In the genomic region with DNA sequence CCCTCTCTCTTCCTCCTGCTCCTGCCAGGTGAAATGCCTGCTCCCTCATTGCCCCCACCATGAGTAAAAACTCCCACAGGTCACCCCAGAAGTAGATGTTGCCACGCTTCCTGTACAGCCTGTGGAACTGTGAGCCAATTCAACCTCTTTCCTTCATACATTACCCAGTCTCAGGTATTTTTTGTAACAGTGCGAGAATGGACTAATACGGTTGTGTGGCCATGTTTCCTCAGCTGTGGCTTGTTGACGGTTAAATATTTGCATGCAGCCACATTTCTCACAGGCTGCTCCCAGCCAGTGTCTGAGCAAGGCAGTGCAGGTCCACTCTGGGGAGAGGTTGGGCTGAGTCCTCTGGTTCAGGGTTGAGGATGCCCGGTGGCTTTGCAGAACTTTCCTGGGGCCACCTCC, we compare ENCODE assay signal across 12 cellular contexts. TPM values are rescaled to one million over a fixed set of nuclear protein-coding genes. Genes with fewer than 3 reads are reported as not detected.
DNase-seq lines count a peak whose midpoint lies in the region; ATAC-seq, FAIRE-seq and TF ChIP-seq lines count a peak whose summit lies in the region.
"Had no signal": no experiment of that assay in that cellular context is flagged by ENCODE, and none has a peak within 500 bp of the region (broad histone marks: within the 10 kb centered on the region; RNA-seq: fewer than 3 reads in every experiment).

No MANE protein-coding gene starts in this region.

- H3K9me3 ChIP-seq in ovary, result no peaks in the 10 kb centered on the region

- H3K27me3 Mint-ChIP-seq in chondrocyte (ENCODE audit: low read depth), result no peaks in the 10 kb centered on the region

- H3K27ac Mint-ChIP-seq in chondrocyte (ENCODE audit: unreplicated experiment), result no peak overlapping the region

- no peak overlapping the region for H3K4me3 ChIP-seq in ovary
- H3K4me3 ChIP-seq: cardiac muscle cell had no signal

- H3K36me3 Mint-ChIP-seq in chondrocyte (ENCODE audit: low read depth), result no peaks in the 10 kb centered on the region

- no peaks in the 10 kb centered on the region for H3K36me3 ChIP-seq in ovary
- H3K36me3 ChIP-seq: cardiac muscle cell had no signal

- DNase-seq in GM12891 (ENCODE audit: insufficient read length, low spot score), result no peak
- DNase-seq in ovary, result no peak
- DNase-seq in DMS 273 treated with DMSO at 0.1 percent for 48 hours (lab: John Stamatoyannopoulos, UW), result no peak
- DNase-seq in chondrocyte (ENCODE audit: low spot score), result no peak
- DNase-seq in NOMO-1 treated with DMSO at 0.1 percent for 48 hours (lab: John Stamatoyannopoulos, UW; ENCODE audit: unreplicated experiment), result no peak
- DNase-seq: activated T-cell treated with anti-CD3 and anti-CD28 coated beads for 4 hours, left ventricle myocardium superior, NCI-H524 had no signal

- H3K4me1 ChIP-seq in ovary (ENCODE audit: insufficient read depth), result peaks cover 6% of the 10 kb centered on the region

- H3K27me3 ChIP-seq in ovary, result no peaks in the 10 kb centered on the region
- H3K27me3 ChIP-seq: cardiac muscle cell had no signal

- no peaks in the 10 kb centered on the region for H3K9me3 Mint-ChIP-seq in chondrocyte (ENCODE audit: low read depth)

- H3K27ac ChIP-seq in ovary, result no peak overlapping the region
- H3K27ac ChIP-seq: cardiac muscle cell had no signal

- no peak overlapping the region for H3K4me3 Mint-ChIP-seq in chondrocyte (ENCODE audit: unreplicated experiment)

- peak; percentile 74 for ATAC-seq in GM19438 (IDR thresholded peaks at IDR 0.05; ENCODE audit: low read depth, unreplicated experiment)
- peak; percentile 70 for ATAC-seq in HG02884 (IDR thresholded peaks at IDR 0.05; ENCODE audit: unreplicated experiment)
- peak; percentile 52 for ATAC-seq in HG03575 (IDR thresholded peaks at IDR 0.05; ENCODE audit: extremely low read depth, insufficient number of reproducible peaks, low FRiP score, unreplicated experiment)
- ATAC-seq: left ventricle myocardium superior had no signal

- 85 to 93% (median 93%) methylated on average over 5 of the region's 5 CpGs for WGBS in ovary, 3 donors

- no peak for TF ChIP-seq EP300 in ovary (IDR thresholded peaks at IDR 0.05)

- no peak for TF ChIP-seq CTCF in ovary (IDR thresholded peaks at IDR 0.05)
- no peak for TF ChIP-seq CTCF in chondrocyte (IDR thresholded peaks at IDR 0.05)

- no peak for TF ChIP-seq POLR2A in GM12891 (IDR thresholded peaks at IDR 0.05; ENCODE audit: low read depth, low read length)
- no peak for TF ChIP-seq POLR2A in ovary (IDR thresholded peaks at IDR 0.05)

- intact Hi-C loops in ovary (cut with DNase I), result no loop called here

- peaks cover 10% of the 10 kb centered on the region for H3K4me1 Mint-ChIP-seq in chondrocyte (ENCODE audit: low read depth)

- peak; percentile 98 for FAIRE-seq in GM12891 (lab: Jason Lieb, UNC)

TF ChIP-seq in GM12891, 5 proteins besides CTCF, POLR2A, EP300 and RAD21:
- peak; percentile 99 for TF ChIP-seq POU2F2 (IDR thresholded peaks at IDR 0.05; ENCODE audit: low read depth, low read length)
- TF ChIP-seq TAF1 (IDR thresholded peaks at IDR 0.05; ENCODE audit: low read depth, low read length), result no peak
- no peak for TF ChIP-seq SPI1 (IDR thresholded peaks at IDR 0.05; ENCODE audit: low read depth, low read length)
- TF ChIP-seq POLR2AphosphoS5 (IDR thresholded peaks at IDR 0.05; ENCODE audit: low read depth, low read length), result no peak
- peak; percentile 2 for TF ChIP-seq PAX5 (IDR thresholded peaks at IDR 0.05; ENCODE audit: insufficient read depth, low read length, severe bottlenecking)

RNA-seq across cellular contexts. Expression of a gene that starts 27.8 kb away (rescaled TPM):
- polyA plus RNA-seq in GM12891 (2012; ENCODE audit: low read depth, missing spikeins), result 37.0 TPM
- total RNA-seq in ovary, result 10 to 100 TPM; 49.5 to 66.3 (median 56.6) TPM
- 100 to 1,000 TPM in 1 of 2 donors, 10 to 100 TPM in 1; 43.9 to 116 TPM for polyA plus RNA-seq in ovary
- 62.3 to 109 TPM (median 65.8 TPM) in 3 replicates for total RNA-seq in chondrocyte
